Comparison of ENCODE assay signal across 1 cellular context in the genomic region with DNA sequence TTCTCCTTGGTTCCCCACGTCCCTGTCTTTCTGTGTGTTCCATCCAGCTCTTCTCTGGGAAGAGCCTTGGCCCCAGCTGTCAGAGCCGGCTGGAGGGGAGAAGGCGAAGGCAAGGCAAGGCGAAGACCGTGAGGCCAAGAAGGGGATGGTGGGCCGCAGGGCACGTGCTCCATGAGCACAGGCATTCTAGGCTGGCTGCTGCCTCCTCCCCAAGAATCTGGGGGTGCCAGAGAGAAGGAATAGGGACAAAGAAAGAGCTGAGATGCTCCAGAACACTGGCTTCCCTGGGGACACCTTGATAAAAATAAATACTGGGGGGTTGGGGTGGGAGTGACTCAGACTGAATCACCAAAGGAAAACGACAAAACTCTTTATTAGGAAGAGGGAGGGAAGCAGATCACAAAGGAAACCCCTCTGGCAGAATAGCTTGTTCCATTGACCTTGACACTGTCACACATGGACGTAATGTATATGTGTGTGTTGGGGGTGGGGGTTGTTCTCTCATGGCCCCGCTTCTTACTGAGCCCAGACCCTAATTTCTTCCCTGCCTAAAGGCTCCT.
TF ChIP-seq lines count a peak whose summit lies in the region.

No MANE protein-coding gene starts in this region.

TF ChIP-seq in SK-N-SH treated with all-trans-retinoic acid at 6 μM for 48 hours, 23 proteins besides CTCF, POLR2A, EP300 and RAD21 (continued from another document):
- TF ChIP-seq, protein P1, sequence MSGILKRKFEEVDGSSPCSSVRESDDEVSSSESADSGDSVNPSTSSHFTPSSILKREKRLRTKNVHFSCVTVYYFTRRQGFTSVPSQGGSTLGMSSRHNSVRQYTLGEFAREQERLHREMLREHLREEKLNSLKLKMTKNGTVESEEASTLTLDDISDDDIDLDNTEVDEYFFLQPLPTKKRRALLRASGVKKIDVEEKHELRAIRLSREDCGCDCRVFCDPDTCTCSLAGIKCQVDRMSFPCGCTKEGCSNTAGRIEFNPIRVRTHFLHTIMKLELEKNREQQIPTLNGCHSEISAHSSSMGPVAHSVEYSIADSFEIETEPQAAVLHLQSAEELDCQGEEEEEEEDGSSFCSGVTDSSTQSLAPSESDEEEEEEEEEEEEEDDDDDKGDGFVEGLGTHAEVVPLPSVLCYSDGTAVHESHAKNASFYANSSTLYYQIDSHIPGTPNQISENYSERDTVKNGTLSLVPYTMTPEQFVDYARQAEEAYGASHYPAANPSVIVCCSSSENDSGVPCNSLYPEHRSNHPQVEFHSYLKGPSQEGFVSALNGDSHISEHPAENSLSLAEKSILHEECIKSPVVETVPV (CRISPR knock-in tag; IDR thresholded peaks at IDR 0.05): no peak
- TF ChIP-seq ESRRG (CRISPR knock-in tag; IDR thresholded peaks at IDR 0.05) (no peak), ARNTL (CRISPR knock-in tag; IDR thresholded peaks at IDR 0.05; ENCODE audit: borderline replicate concordance, low read depth) (no peak), ZNF565 (CRISPR knock-in tag; conservative IDR thresholded peaks at IDR 0.05; ENCODE audit: low read depth) (no peak), ZNF8 (CRISPR knock-in tag; IDR thresholded peaks at IDR 0.05) (no peak)
- TF ChIP-seq, protein P2, sequence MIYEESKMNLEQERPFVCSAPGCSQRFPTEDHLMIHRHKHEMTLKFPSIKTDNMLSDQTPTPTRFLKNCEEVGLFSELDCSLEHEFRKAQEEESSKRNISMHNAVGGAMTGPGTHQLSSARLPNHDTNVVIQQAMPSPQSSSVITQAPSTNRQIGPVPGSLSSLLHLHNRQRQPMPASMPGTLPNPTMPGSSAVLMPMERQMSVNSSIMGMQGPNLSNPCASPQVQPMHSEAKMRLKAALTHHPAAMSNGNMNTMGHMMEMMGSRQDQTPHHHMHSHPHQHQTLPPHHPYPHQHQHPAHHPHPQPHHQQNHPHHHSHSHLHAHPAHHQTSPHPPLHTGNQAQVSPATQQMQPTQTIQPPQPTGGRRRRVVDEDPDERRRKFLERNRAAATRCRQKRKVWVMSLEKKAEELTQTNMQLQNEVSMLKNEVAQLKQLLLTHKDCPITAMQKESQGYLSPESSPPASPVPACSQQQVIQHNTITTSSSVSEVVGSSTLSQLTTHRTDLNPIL (CRISPR knock-in tag; IDR thresholded peaks at IDR 0.05; ENCODE audit: low read depth): no peak
TF ChIP-seq in SK-N-SH treated with all-trans-retinoic acid at 6 μM for 48 hours: peak in this region for 0.
